ENCODE assay signal across 16 cellular contexts in genomic region chr9:77290373-77290772, GRCh38.
"Had no signal": no experiment of that assay in that cellular context is flagged by ENCODE, and none has a peak within 500 bp of the region (broad histone marks: within the 10 kb centered on the region; RNA-seq: fewer than 3 reads in every experiment).

No MANE protein-coding gene starts in this region.

- DNase-seq: activated CD4-positive, alpha-beta memory T cell treated with anti-CD3 and anti-CD28 coated beads for 36 hours; activated CD4-positive, alpha-beta T cell treated with anti-CD3 and anti-CD28 coated beads for 1 hour; activated gamma-delta T cell treated with Interleukin-2 at 50 U/mL for 16 hours; activated T-cell treated with anti-CD3 and anti-CD28 coated beads, Interleukin-2, amount 50 U/mL, for 48 hours; cortex of kidney; effector memory CD4-positive, alpha-beta T cell; mucosa of descending colon; naive thymus-derived CD8-positive, alpha-beta T cell; occipital lobe; psoas muscle; stimulated activated CD4-positive, alpha-beta T cell treated with anti-CD3 and anti-CD28 coated beads, Interleukin-2, amount 100 ng/mL, for 24 hours; stimulated activated naive CD4-positive, alpha-beta T cell; substantia nigra; T-helper 9 cell had no signal

- H3K27ac ChIP-seq: ascending aorta, psoas muscle had no signal

- H3K27me3 ChIP-seq: ascending aorta had no signal

- H3K27ac Mint-ChIP-seq: activated CD4-positive, alpha-beta memory T cell treated with anti-CD3 and anti-CD28 coated beads for 36 hours; type B pancreatic cell had no signal

- H3K9me3 ChIP-seq: psoas muscle had no signal

- H3K4me3 ChIP-seq: ascending aorta, mucosa of descending colon, psoas muscle had no signal

- H3K4me1 ChIP-seq: ascending aorta, psoas muscle had no signal

- H3K4me3 Mint-ChIP-seq: activated CD4-positive, alpha-beta memory T cell treated with anti-CD3 and anti-CD28 coated beads for 36 hours; naive thymus-derived CD8-positive, alpha-beta T cell; type B pancreatic cell had no signal

- H3K27me3 Mint-ChIP-seq: activated CD4-positive, alpha-beta memory T cell treated with anti-CD3 and anti-CD28 coated beads for 36 hours; naive thymus-derived CD8-positive, alpha-beta T cell; type B pancreatic cell had no signal
